29 cellular contexts compared by ENCODE assay signal in genomic region chr9:101264727-101265126, GRCh38.
"Had no signal": no experiment of that assay in that cellular context is flagged by ENCODE, and none has a peak within 500 bp of the region (broad histone marks: within the 10 kb centered on the region; RNA-seq: fewer than 3 reads in every experiment).

No MANE protein-coding gene starts in this region.

- H3K27me3 ChIP-seq: colonic mucosa, esophagus muscularis mucosa, foreskin keratinocyte, gastrocnemius medialis, gastroesophageal sphincter, heart left ventricle, heart right ventricle, hepatocyte had no signal

- H3K79me2 ChIP-seq: hepatocyte had no signal

- H3K4me2 ChIP-seq: hepatocyte had no signal

- H3K4me1 ChIP-seq: colonic mucosa, esophagus muscularis mucosa, foreskin keratinocyte, gastrocnemius medialis, gastroesophageal sphincter, heart left ventricle, heart right ventricle had no signal

- H3K36me3 ChIP-seq: colonic mucosa, esophagus muscularis mucosa, esophagus squamous epithelium, gastrocnemius medialis, gastroesophageal sphincter, heart left ventricle, heart right ventricle had no signal

- H2AFZ ChIP-seq: hepatocyte had no signal

- H3K27ac ChIP-seq: colonic mucosa, coronary artery, dorsolateral prefrontal cortex, epithelial cell of prostate, esophagus muscularis mucosa, esophagus squamous epithelium, foreskin keratinocyte, gastrocnemius medialis, gastroesophageal sphincter, heart left ventricle, heart right ventricle, hepatocyte had no signal

- H3K9me3 ChIP-seq: colonic mucosa, esophagus muscularis mucosa, esophagus squamous epithelium, gastrocnemius medialis, gastroesophageal sphincter, heart left ventricle had no signal

- FAIRE-seq: colon, endometrium, endothelial cell of umbilical vein, frontal cortex had no signal

- ATAC-seq: effector memory CD8-positive, alpha-beta T cell; esophagus mucosa; foreskin keratinocyte; gastrocnemius medialis; gastroesophageal sphincter; heart left ventricle; heart right ventricle had no signal

- H3K4me3 ChIP-seq: colonic mucosa, coronary artery, dorsolateral prefrontal cortex, esophagus muscularis mucosa, esophagus squamous epithelium, gastrocnemius medialis, gastroesophageal sphincter, heart left ventricle, heart right ventricle, hepatocyte had no signal

- DNase-seq: colonic mucosa; cortex of kidney; dermis blood vessel endothelial cell; dorsolateral prefrontal cortex; effector CD4-positive, alpha-beta T cell; effector CD8-positive, alpha-beta T cell; effector memory CD4-positive, alpha-beta T cell; effector memory CD8-positive, alpha-beta T cell; endodermal cell; erythroblast; esophagus squamous epithelium; foreskin fibroblast; foreskin keratinocyte; foreskin melanocyte; gastrocnemius medialis; glutamatergic neuron; head of caudate nucleus; heart left ventricle; heart right ventricle had no signal
